Comparison of ENCODE assay signal across 15 cellular contexts in the genomic region with DNA sequence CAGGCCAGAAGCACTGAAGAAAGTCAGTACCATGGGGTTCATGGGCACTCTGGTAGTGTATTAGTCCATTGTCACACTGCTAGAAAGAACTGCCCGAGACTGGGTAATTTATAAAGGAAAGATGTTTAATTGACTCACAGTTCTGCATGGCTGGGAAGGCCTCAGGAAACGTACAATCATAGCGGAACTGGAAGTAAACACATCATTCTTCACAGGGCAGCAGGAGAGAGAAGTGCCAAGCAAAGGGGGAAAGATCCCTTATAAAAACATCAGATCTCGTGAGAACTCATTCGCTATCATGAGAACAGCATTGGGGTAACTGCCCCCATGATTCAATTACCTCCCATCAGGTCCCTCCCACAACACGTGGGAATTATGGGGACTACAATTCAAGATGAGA. TPM values are rescaled to one million over a fixed set of nuclear protein-coding genes. Genes with fewer than 3 reads are reported as not detected.
DNase-seq lines count a peak whose midpoint lies in the region; TF ChIP-seq lines count a peak whose summit lies in the region.
"Had no signal": no experiment of that assay in that cellular context is flagged by ENCODE, and none has a peak within 500 bp of the region (broad histone marks: within the 10 kb centered on the region; RNA-seq: fewer than 3 reads in every experiment).

No MANE protein-coding gene starts in this region.

- peak; percentile 43 for DNase-seq in DMS53 (lab: John Stamatoyannopoulos, UW)
- DNase-seq in dermis blood vessel endothelial cell: peak; percentile 83
- DNase-seq in nephron progenitor cell: no peak
- DNase-seq in PC-9: no peak
- no peak for DNase-seq in ecto neural progenitor cell (ENCODE audit: low spot score)
- no peak for DNase-seq in effector memory CD4-positive, alpha-beta T cell
- DNase-seq: ACHN; BE2C; CD4-positive, alpha-beta memory T cell; H7; HFFc6; KBM-7 had no signal

- peaks cover 48% of the 10 kb centered on the region for H3K4me1 Mint-ChIP-seq in nephron progenitor cell
- H3K4me1 Mint-ChIP-seq: CD4-positive, alpha-beta memory T cell; IgD-negative memory B cell had no signal

- no peak overlapping the region for H3K4me2 ChIP-seq in PC-9
- H3K4me2 ChIP-seq: GM23338 had no signal

- H3K4me3 ChIP-seq in PC-9: no peak overlapping the region
- no peak overlapping the region for H3K4me3 ChIP-seq in effector memory CD4-positive, alpha-beta T cell (ENCODE audit: insufficient read depth, low read depth, low read length, poor library complexity, severe bottlenecking)
- H3K4me3 ChIP-seq: GM23338 had no signal

- H2AFZ ChIP-seq in PC-9: no peak overlapping the region
- H2AFZ ChIP-seq: GM23338 had no signal

- H3K4me1 ChIP-seq in PC-9 (replicated peaks; ENCODE audit: insufficient read depth): no peaks in the 10 kb centered on the region
- no peaks in the 10 kb centered on the region for H3K4me1 ChIP-seq in effector memory CD4-positive, alpha-beta T cell (ENCODE audit: control insufficient read depth, insufficient read depth, low read length, poor library complexity, severe bottlenecking)
- H3K4me1 ChIP-seq: BE2C had no signal

- no peak overlapping the region for H3K4me3 Mint-ChIP-seq in nephron progenitor cell
- H3K4me3 Mint-ChIP-seq: CD14-positive monocyte; CD4-positive, alpha-beta memory T cell; GM23338; HFFc6 had no signal

- POLR2A ChIA-PET in PC-9 (lab: Charles Lee; ENCODE audit: unreplicated experiment): no interaction called here

- no peaks in the 10 kb centered on the region for H3K36me3 ChIP-seq in PC-9 (ENCODE audit: low read depth)
- no peaks in the 10 kb centered on the region for H3K36me3 ChIP-seq in effector memory CD4-positive, alpha-beta T cell (ENCODE audit: control insufficient read depth, insufficient read depth, low read length)
- H3K36me3 ChIP-seq: BE2C had no signal

- no peaks in the 10 kb centered on the region for H3F3A ChIP-seq in PC-9 (ENCODE audit: insufficient read depth, low read depth)

- TF ChIP-seq CTCF in nephron progenitor cell (IDR thresholded peaks at IDR 0.05): no peak
- TF ChIP-seq CTCF in PC-9 (conservative IDR thresholded peaks at IDR 0.05): no peak

- H3K9me3 Mint-ChIP-seq in nephron progenitor cell: no peaks in the 10 kb centered on the region
- H3K9me3 Mint-ChIP-seq: CD4-positive, alpha-beta memory T cell; GM23338; HFFc6 had no signal

- no peaks in the 10 kb centered on the region for H3K9me3 ChIP-seq in PC-9 (ENCODE audit: insufficient read depth, low read depth)
- H3K9me3 ChIP-seq in effector memory CD4-positive, alpha-beta T cell (ENCODE audit: control insufficient read depth, low read length): no peaks in the 10 kb centered on the region
- H3K9me3 ChIP-seq: BE2C had no signal

- CTCF ChIA-PET in PC-9 (lab: Charles Lee): no interaction called here

- peaks cover 4% of the 10 kb centered on the region for H3K27me3 Mint-ChIP-seq in nephron progenitor cell (ENCODE audit: low read depth, poor library complexity)

- H3K27ac ChIP-seq in PC-9: no peak overlapping the region
- no peak overlapping the region for H3K27ac ChIP-seq in effector memory CD4-positive, alpha-beta T cell (ENCODE audit: insufficient read depth, low read length, poor library complexity, severe bottlenecking)

- no peaks in the 10 kb centered on the region for H3K36me3 Mint-ChIP-seq in nephron progenitor cell (ENCODE audit: low read depth)
- H3K36me3 Mint-ChIP-seq: CD14-positive monocyte; CD4-positive, alpha-beta memory T cell; IgD-negative memory B cell had no signal

- intact Hi-C loops in PC-9 (cut with micrococcal nuclease; ENCODE audit: unreplicated experiment): no loop called here

- no peaks in the 10 kb centered on the region for H4K20me1 ChIP-seq in PC-9 (ENCODE audit: insufficient read depth)

- H3K27ac Mint-ChIP-seq in nephron progenitor cell: peak overlapping the region; percentile 34
- H3K27ac Mint-ChIP-seq: CD4-positive, alpha-beta memory T cell; GM23338; HFFc6; IgD-negative memory B cell had no signal

- H3K27me3 ChIP-seq in PC-9 (ENCODE audit: insufficient read depth, low read depth): no peaks in the 10 kb centered on the region
- no peaks in the 10 kb centered on the region for H3K27me3 ChIP-seq in effector memory CD4-positive, alpha-beta T cell (replicated peaks; ENCODE audit: control insufficient read depth, insufficient read depth, low read length, poor library complexity, severe bottlenecking)
- H3K27me3 ChIP-seq: BE2C had no signal

- no TSS peak for BruUV-seq in PC-9 (replicated peaks; lab: Mats Ljungman, UMichigan)

- H3K79me2 ChIP-seq in PC-9 (ENCODE audit: low read depth): no peaks in the 10 kb centered on the region

- H3K9me2 ChIP-seq in PC-9 (ENCODE audit: insufficient read depth): no peaks in the 10 kb centered on the region

RNA-seq across cellular contexts. Expression of a gene that starts 20.2 kb away (rescaled TPM):
- total RNA-seq in dermis blood vessel endothelial cell: 0.17 and 0.84 TPM in 2 replicates
- 16.0 and 19.0 TPM in 2 replicates for total RNA-seq in PC-9 (2021)
- total RNA-seq: CD4-positive, alpha-beta memory T cell had no signal

Comparison
In these comparisons a context has a peak if more than half of its experiments do, and no peak if none do; other contexts are left out.
1. DNase-seq: peak in DMS53 (single experiment) and dermis blood vessel endothelial cell (single experiment); none in nephron progenitor cell (single experiment), PC-9 (0 of 2), ecto neural progenitor cell (single experiment) and effector memory CD4-positive, alpha-beta T cell (0 of 3).